In genomic region chr1:98870959-98871903, GRCh38 we compare ENCODE assay signal across 7 cellular contexts.
DNase-seq lines count a peak whose midpoint lies in the region; ATAC-seq, FAIRE-seq and TF ChIP-seq lines count a peak whose summit lies in the region.

No MANE protein-coding gene starts in this region.

- intact Hi-C loops in OCI-LY7 (cut with micrococcal nuclease; ENCODE audit: unreplicated experiment), result no loop called here

- no peaks in the 10 kb centered on the region for H3K27me3 Mint-ChIP-seq in astrocyte (ENCODE audit: low read depth, unreplicated experiment)

- H2AFZ ChIP-seq in OCI-LY7 (ENCODE audit: low read length) (peak overlapping the region; percentile 100), astrocyte (ENCODE audit: low read depth, low read length) (no peak overlapping the region)

- H3K9ac ChIP-seq in astrocyte (ENCODE audit: low read length), result no peak overlapping the region

- BruUV-seq in OCI-LY7 (replicated peaks; lab: Mats Ljungman, UMichigan), result no TSS peak

- ATAC-seq in GM19025 (IDR thresholded peaks at IDR 0.05; ENCODE audit: low read depth, unreplicated experiment) (peak; percentile 96), HG02885 (IDR thresholded peaks at IDR 0.05; ENCODE audit: poor library complexity, unreplicated experiment) (peak; percentile 99)

- peak overlapping the region; percentile 58 for H3K27ac ChIP-seq in OCI-LY7 (ENCODE audit: low read depth, low read length, poor library complexity, severe bottlenecking)
- no peak overlapping the region for H3K27ac ChIP-seq in astrocyte (ENCODE audit: low read depth, low read length)

- peaks cover 8% of the 10 kb centered on the region; the same call in 1 of the 2 replicates for H3K9me3 ChIP-seq in OCI-LY7 (ENCODE audit: low read length)
- H3K9me3 ChIP-seq in astrocyte (ENCODE audit: insufficient read depth, low read depth, low read length), result no peaks in the 10 kb centered on the region

- no peaks in the 10 kb centered on the region for H3K79me2 ChIP-seq in OCI-LY7 (ENCODE audit: insufficient read depth, low read depth, low read length)
- no peaks in the 10 kb centered on the region for H3K79me2 ChIP-seq in astrocyte (ENCODE audit: insufficient read depth, low read length)

- H3K4me1 ChIP-seq in OCI-LY7 (ENCODE audit: insufficient read depth, low read length, poor library complexity, severe bottlenecking) (peaks cover 17% of the 10 kb centered on the region), astrocyte (ENCODE audit: insufficient read depth, low read length) (no peaks in the 10 kb centered on the region)

- no peaks in the 10 kb centered on the region for H4K20me1 ChIP-seq in OCI-LY7 (ENCODE audit: insufficient read depth, low read length)
- no peaks in the 10 kb centered on the region for H4K20me1 ChIP-seq in astrocyte (ENCODE audit: insufficient read depth, low read length)

- H3K4me1 Mint-ChIP-seq in astrocyte (ENCODE audit: low read depth, unreplicated experiment), result no peaks in the 10 kb centered on the region

- peak overlapping the region; percentile 46 for H3K4me3 ChIP-seq in OCI-LY7 (ENCODE audit: low read depth, low read length, poor library complexity, severe bottlenecking)
- H3K4me3 ChIP-seq in astrocyte (ENCODE audit: insufficient read depth, low read depth, low read length), result no peak overlapping the region

- POLR2A ChIA-PET in OCI-LY7 (lab: Charles Lee), result no interaction called here

- no peak for FAIRE-seq in astrocyte (lab: Jason Lieb, UNC)

- H3K9me2 ChIP-seq in OCI-LY7 (ENCODE audit: insufficient read depth, low read length), result no peaks in the 10 kb centered on the region

- H3K4me2 ChIP-seq in OCI-LY7 (ENCODE audit: low read length) (peak overlapping the region; percentile 59), astrocyte (ENCODE audit: low read length) (no peak overlapping the region)

- no peak overlapping the region for H3K4me3 Mint-ChIP-seq in astrocyte (ENCODE audit: unreplicated experiment)

- H3K27me3 ChIP-seq in astrocyte (ENCODE audit: insufficient read depth, low read length), result no peaks in the 10 kb centered on the region

- H3K36me3 Mint-ChIP-seq in astrocyte (ENCODE audit: low read depth, unreplicated experiment), result no peaks in the 10 kb centered on the region

- CTCF ChIA-PET in OCI-LY7 (lab: Charles Lee; ENCODE audit: unreplicated experiment), result no interaction called here

- H3K36me3 ChIP-seq in OCI-LY7 (ENCODE audit: insufficient read depth, low read length) (no peaks in the 10 kb centered on the region; the same call in 1 of the 2 replicates), astrocyte (ENCODE audit: insufficient read depth, low read length) (no peaks in the 10 kb centered on the region)

- H3K27ac Mint-ChIP-seq in astrocyte (ENCODE audit: unreplicated experiment), result no peak overlapping the region

- peak; percentile 90 for DNase-seq in OCI-LY7 (ENCODE audit: low spot score)
- peak; percentile 2 for DNase-seq in astrocyte (ENCODE audit: low read depth)
- peak; percentile 5 to 8 for DNase-seq in stimulated activated CD8-positive, alpha-beta memory T cell treated with anti-CD3 and anti-CD28 coated beads, Interleukin-7, amount 100 ng/mL, for 4 hours (ENCODE audit: low read depth in 2 of 2)
- DNase-seq in NCI-H1436 (lab: John Stamatoyannopoulos, UW), result no peak
- no peak for DNase-seq in DMS 273 treated with DMSO at 0.1 percent for 48 hours (lab: John Stamatoyannopoulos, UW)

- peaks cover 2% of the 10 kb centered on the region for H3K9me3 Mint-ChIP-seq in astrocyte (ENCODE audit: unreplicated experiment)

- TF ChIP-seq CTCF in OCI-LY7 (conservative IDR thresholded peaks at IDR 0.05; ENCODE audit: low read length) (no peak), astrocyte (IDR thresholded peaks at IDR 0.05; ENCODE audit: insufficient read depth, low read depth, low read length) (no peak)

Comparison
In these comparisons a context has a peak if more than half of its experiments do, and no peak if none do; other contexts are left out.
1. DNase-seq: peak in OCI-LY7 (single experiment), astrocyte (single experiment) and stimulated activated CD8-positive, alpha-beta memory T cell treated with anti-CD3 and anti-CD28 coated beads, Interleukin-7, amount 100 ng/mL, for 4 hours (2 of 2); none in NCI-H1436 (single experiment) and DMS 273 treated with DMSO at 0.1 percent for 48 hours (single experiment).